1 cellular context compared by ENCODE assay signal in genomic region chr2:15559800-15560403, GRCh38.
TF ChIP-seq lines count a peak whose summit lies in the region.

No MANE protein-coding gene starts in this region.

TF ChIP-seq in GM12878, 131 proteins besides CTCF, POLR2A, EP300 and RAD21 (continued from another document):
- TF ChIP-seq E2F8 (IDR thresholded peaks at IDR 0.05; ENCODE audit: low read depth, partially characterized antibody) = no peak
TF ChIP-seq in GM12878: peak in this region for 0.
